In the genomic region with DNA sequence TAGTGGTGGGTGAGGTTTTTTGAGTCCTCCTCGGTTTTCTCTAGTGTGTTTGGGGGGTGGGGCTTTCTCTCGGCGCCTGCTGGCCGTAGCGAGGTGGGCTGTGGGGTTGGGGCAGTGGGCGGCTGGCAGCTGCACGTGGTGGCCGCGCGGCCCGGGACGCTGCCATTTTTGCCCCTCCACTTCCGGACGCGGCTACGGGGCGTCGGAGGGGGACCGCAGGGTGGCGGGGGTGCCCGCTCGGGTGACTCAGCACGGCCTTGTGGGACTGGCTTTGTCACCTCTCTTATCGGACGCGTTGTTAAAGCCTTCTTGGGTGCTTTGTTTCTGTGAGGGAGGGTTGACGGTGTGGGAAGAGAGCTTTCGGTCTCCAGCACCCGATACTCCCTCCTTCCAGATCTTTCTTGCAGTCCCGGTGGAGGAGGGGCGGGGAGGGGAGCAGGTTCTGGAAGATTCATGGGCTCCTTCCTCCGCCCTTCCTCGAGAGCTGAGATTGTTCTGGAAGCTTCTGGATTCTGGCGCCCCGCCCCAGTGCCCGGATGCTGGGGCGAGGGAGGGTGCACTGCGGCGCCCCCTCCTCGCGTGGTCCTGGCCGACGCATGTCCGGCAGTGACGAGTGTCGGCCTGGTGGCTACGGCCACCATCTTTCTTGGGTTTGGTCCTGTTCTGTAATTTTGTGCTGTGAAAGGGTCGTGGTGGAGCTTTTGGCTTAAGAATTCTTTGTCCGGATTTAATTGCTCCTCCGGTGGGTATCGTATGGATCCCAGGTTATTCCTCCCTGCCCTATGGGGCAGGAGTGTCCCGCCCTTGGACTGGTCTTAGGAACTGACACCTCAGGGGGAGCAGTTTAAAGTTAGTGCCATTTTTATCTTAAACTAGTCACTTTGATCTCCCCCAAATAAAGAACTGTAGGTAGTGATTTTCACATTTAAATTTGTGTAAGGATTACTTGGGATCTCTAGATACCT, we compare ENCODE assay signal across 8 cellular contexts. TPM values are rescaled to one million over a fixed set of nuclear protein-coding genes. Genes with fewer than 3 reads are reported as not detected.
DNase-seq lines count a peak whose midpoint lies in the region.

No MANE protein-coding gene starts in this region.

- H3K9ac ChIP-seq in duodenal mucosa (ENCODE audit: low read depth in 1 of 2, low read length in 2 of 2) = peak overlapping the region; percentile 83 to 97

- intact Hi-C loops in activated CD4-positive, alpha-beta memory T cell treated with anti-CD3 and anti-CD28 coated beads for 36 hours (cut with micrococcal nuclease) = loop anchor here (1.0 to 5.0 kb wide), 7 partner anchors 10 to 1357 kb away; a partner anchor contains a TSS

- peaks cover 14 to 21% of the 10 kb centered on the region in 2 donors for H3K4me1 ChIP-seq in duodenal mucosa (ENCODE audit: control insufficient read depth in 1 of 2, insufficient read depth in 2 of 2, low read length in 2 of 2)

- H3K27me3 Mint-ChIP-seq in activated CD4-positive, alpha-beta memory T cell treated with anti-CD3 and anti-CD28 coated beads for 36 hours = peaks cover 4% of the 10 kb centered on the region

- H3K27ac Mint-ChIP-seq in activated CD4-positive, alpha-beta memory T cell treated with anti-CD3 and anti-CD28 coated beads for 36 hours = peak overlapping the region; percentile 99

- peaks cover 59% of the 10 kb centered on the region for H3K36me3 Mint-ChIP-seq in activated CD4-positive, alpha-beta memory T cell treated with anti-CD3 and anti-CD28 coated beads for 36 hours

- peaks cover 32 to 40% of the 10 kb centered on the region in 2 donors for H3K36me3 ChIP-seq in duodenal mucosa (ENCODE audit: control insufficient read depth in 1 of 2, insufficient read depth in 2 of 2, low read length in 2 of 2)

- no peaks in the 10 kb centered on the region for H3K9me3 ChIP-seq in duodenal mucosa (ENCODE audit: control insufficient read depth in 1 of 2, low read length in 2 of 2)

- H3K4me3 ChIP-seq in duodenal mucosa (ENCODE audit: low read depth in 1 of 2, low read length in 2 of 2) = peak overlapping the region; percentile 94 to 99

- H3K9me3 Mint-ChIP-seq in activated CD4-positive, alpha-beta memory T cell treated with anti-CD3 and anti-CD28 coated beads for 36 hours = no peaks in the 10 kb centered on the region

- no peaks in the 10 kb centered on the region for H3K27me3 ChIP-seq in duodenal mucosa (ENCODE audit: control insufficient read depth in 1 of 2, insufficient read depth in 2 of 2, low read length in 2 of 2)

- peaks cover 51% of the 10 kb centered on the region for H3K4me1 Mint-ChIP-seq in activated CD4-positive, alpha-beta memory T cell treated with anti-CD3 and anti-CD28 coated beads for 36 hours (ENCODE audit: low read depth)

- peak overlapping the region; percentile 96 for H3K4me3 Mint-ChIP-seq in activated CD4-positive, alpha-beta memory T cell treated with anti-CD3 and anti-CD28 coated beads for 36 hours

- H3K27ac ChIP-seq in duodenal mucosa (ENCODE audit: low read depth, low read length) = peak overlapping the region; percentile 98

- in situ Hi-C loops in G401 (cut with HindIII; ENCODE audit: low sequenced_read_pairs) = no loop called here

- POLR2A ChIA-PET in activated CD4-positive, alpha-beta memory T cell treated with anti-CD3 and anti-CD28 coated beads for 36 hours (lab: Charles Lee) = interaction anchor here (1.0 to 6.3 kb wide), 17 partner anchors 9 to 477 kb away, joined by 3 to 139 read pairs (median 6); a partner anchor contains a TSS

- peak; percentile 56 for DNase-seq in G401 (ENCODE audit: low spot score)
- peak; percentile 27 for DNase-seq in HCEC 1CT
- peak; percentile 70 for DNase-seq in NCI-H146 (lab: John Stamatoyannopoulos, UW)
- peak; percentile 94 for DNase-seq in activated CD4-positive, alpha-beta memory T cell treated with anti-CD3 and anti-CD28 coated beads for 36 hours
- peak; percentile 75 to 78 for DNase-seq in lung microvascular endothelial cell (ENCODE audit: low read depth in 2 of 2)
- peak; percentile 76 to 83 (median 80) for DNase-seq in stimulated activated CD4-positive, alpha-beta T cell treated with anti-CD3 and anti-CD28 coated beads, TNF-alpha, amount 100 ng/mL, for 24 hours (ENCODE audit: low read depth in 3 of 3)
- no peak for DNase-seq in COLO829 (ENCODE audit: low spot score)

- CTCF ChIA-PET in activated CD4-positive, alpha-beta memory T cell treated with anti-CD3 and anti-CD28 coated beads for 36 hours (lab: Charles Lee) = interaction anchor here (1.0 to 5.1 kb wide), 6 partner anchors 9 to 65 kb away, joined by 4 to 49 read pairs (median 12); a partner anchor contains a TSS

RNA-seq across cellular contexts. Expression of a gene that starts 0.7 kb away (rescaled TPM):
- total RNA-seq in G401 (2014; rRNA removed; shearing (Covaris generic)) = 1,050 and 1,370 TPM in 2 replicates
- 1,000 to 10,000 TPM; 1,671 to 1,695 TPM for total RNA-seq in activated CD4-positive, alpha-beta memory T cell treated with anti-CD3 and anti-CD28 coated beads for 36 hours
- total RNA-seq in lung microvascular endothelial cell = 317 and 430 TPM in 2 replicates

RNA-seq across cellular contexts. Expression of a gene that starts 9.7 kb away (rescaled TPM):
- total RNA-seq in G401 (2014; rRNA removed; shearing (Covaris generic)) = 73.4 and 80.4 TPM in 2 replicates
- 10 to 100 TPM; 16.5 to 16.8 TPM for total RNA-seq in activated CD4-positive, alpha-beta memory T cell treated with anti-CD3 and anti-CD28 coated beads for 36 hours
- 37.5 and 40.3 TPM in 2 replicates for total RNA-seq in lung microvascular endothelial cell

RNA-seq across cellular contexts. Expression of a gene that starts 17.7 kb away (rescaled TPM):
- 27.7 and 58.6 TPM in 2 replicates for total RNA-seq in G401 (2014; rRNA removed; shearing (Covaris generic))
- total RNA-seq in activated CD4-positive, alpha-beta memory T cell treated with anti-CD3 and anti-CD28 coated beads for 36 hours = 10 to 100 TPM; 24.7 to 25.1 TPM
- 7.6 and 9.9 TPM in 2 replicates for total RNA-seq in lung microvascular endothelial cell

RNA-seq across cellular contexts. Expression of a gene that starts 22.6 kb away (rescaled TPM):
- 14.3 and 14.6 TPM in 2 replicates for total RNA-seq in G401 (2014; rRNA removed; shearing (Covaris generic))
- under 1 TPM; 0.07 to 0.12 TPM for total RNA-seq in activated CD4-positive, alpha-beta memory T cell treated with anti-CD3 and anti-CD28 coated beads for 36 hours
- under 0.01 TPM in 1 of 2 replicates, not detected in the other for total RNA-seq in lung microvascular endothelial cell

RNA-seq across cellular contexts. Expression of a gene that starts 24.2 kb away (rescaled TPM):
- 40.1 and 46.1 TPM in 2 replicates for total RNA-seq in G401 (2014; rRNA removed; shearing (Covaris generic))
- total RNA-seq in activated CD4-positive, alpha-beta memory T cell treated with anti-CD3 and anti-CD28 coated beads for 36 hours = 10 to 100 TPM; 47.6 to 50.0 TPM
- 25.3 and 28.6 TPM in 2 replicates for total RNA-seq in lung microvascular endothelial cell
